ENCODE assay signal across 17 cellular contexts in genomic region chr16:79716645-79717323, GRCh38.
A peak's percentile ranks its signal among the peaks of the same experiment; 100 is the strongest.
DNase-seq lines count a peak whose midpoint lies in the region; ATAC-seq and TF ChIP-seq lines count a peak whose summit lies in the region.
"Had no signal": no experiment of that assay in that cellular context is flagged by ENCODE, and none has a peak within 500 bp of the region (broad histone marks: within the 10 kb centered on the region; RNA-seq: fewer than 3 reads in every experiment).

No MANE protein-coding gene starts in this region.

- no TSS peak for BruUV-seq in MCF 10A (replicated peaks; lab: Mats Ljungman, UMichigan)

- H3K27ac ChIP-seq in breast epithelium (peak overlapping the region; percentile 40 to 74), ascending aorta (peak overlapping the region; percentile 82 to 90)
- H3K27ac ChIP-seq in naive thymus-derived CD4-positive, alpha-beta T cell (ENCODE audit: low read depth, low read length), result no peak overlapping the region
- H3K27ac ChIP-seq: right atrium auricular region had no signal

- no peaks in the 10 kb centered on the region for H3K36me3 ChIP-seq in breast epithelium
- H3K36me3 ChIP-seq in ascending aorta, result no peaks in the 10 kb centered on the region
- H3K36me3 ChIP-seq in naive thymus-derived CD4-positive, alpha-beta T cell (ENCODE audit: control insufficient read depth in 2 of 3, insufficient read depth in 3 of 3, low read length in 3 of 3), result no peaks in the 10 kb centered on the region
- H3K36me3 ChIP-seq: right atrium auricular region had no signal

- TF ChIP-seq POLR2A in breast epithelium (IDR thresholded peaks at IDR 0.05), result no peak

- CTCF ChIA-PET in MCF 10A (lab: Yijun Ruan, JAX), result interaction anchor here (0.6 kb wide), 1 partner anchor 34 kb away, joined by 4 read pairs; no protein-coding TSS in a partner anchor
- CTCF ChIA-PET in naive thymus-derived CD4-positive, alpha-beta T cell (lab: Charles Lee), result no interaction called here

- no peak overlapping the region for H3K4me3 Mint-ChIP-seq in MCF 10A (ENCODE audit: unreplicated experiment)
- peak overlapping the region in 1 of 10 donors; percentile 34 for H3K4me3 Mint-ChIP-seq in naive thymus-derived CD4-positive, alpha-beta T cell
- H3K4me3 Mint-ChIP-seq: activated naive CD8-positive, alpha-beta T cell treated with anti-CD3 and anti-CD28 coated beads, Interleukin-2, amount 50 U/mL, for 24 hours; CD8-positive, alpha-beta T cell; GM23338; T-cell had no signal

- intact Hi-C loops in breast epithelium (cut with DNase I; ENCODE audit: low total_unique reads) (no loop called here), MCF 10A (cut with micrococcal nuclease) (no loop called here), ascending aorta (cut with DNase I) (loop anchor here (5.0 to 10.0 kb wide), 3 partner anchors 36 to 1032 kb away; no protein-coding TSS in a partner anchor)
- intact Hi-C loops in naive thymus-derived CD4-positive, alpha-beta T cell (cut with micrococcal nuclease), result no loop called here

- H3K36me3 Mint-ChIP-seq in MCF 10A (ENCODE audit: insufficient read depth, unreplicated experiment), result no peaks in the 10 kb centered on the region
- H3K36me3 Mint-ChIP-seq in naive thymus-derived CD4-positive, alpha-beta T cell, result peaks cover 0 to 5% (median 0%) of the 10 kb centered on the region in 5 donors
- H3K36me3 Mint-ChIP-seq: CD8-positive, alpha-beta T cell; T-cell had no signal

- POLR2A ChIA-PET in MCF 10A (lab: Yijun Ruan, JAX), result no interaction called here
- POLR2A ChIA-PET in naive thymus-derived CD4-positive, alpha-beta T cell (lab: Charles Lee), result no interaction called here

- no peak for TF ChIP-seq CTCF in breast epithelium (IDR thresholded peaks at IDR 0.05)
- no peak for TF ChIP-seq CTCF in MCF 10A (IDR thresholded peaks at IDR 0.05; ENCODE audit: unreplicated experiment)
- TF ChIP-seq CTCF in ascending aorta (IDR thresholded peaks at IDR 0.05), result no peak

- H3K9me3 Mint-ChIP-seq in MCF 10A (ENCODE audit: unreplicated experiment), result no peaks in the 10 kb centered on the region
- peaks cover 0 to 3% (median 0%) of the 10 kb centered on the region in 11 donors for H3K9me3 Mint-ChIP-seq in naive thymus-derived CD4-positive, alpha-beta T cell
- H3K9me3 Mint-ChIP-seq: activated naive CD8-positive, alpha-beta T cell treated with anti-CD3 and anti-CD28 coated beads, Interleukin-2, amount 50 U/mL, for 24 hours; CD8-positive, alpha-beta T cell; GM23338; T-cell had no signal

- no peak overlapping the region for H3K27ac Mint-ChIP-seq in MCF 10A (ENCODE audit: low read depth, unreplicated experiment)
- peak overlapping the region in 1 of 9 donors; percentile 30 for H3K27ac Mint-ChIP-seq in naive thymus-derived CD4-positive, alpha-beta T cell
- H3K27ac Mint-ChIP-seq: activated naive CD8-positive, alpha-beta T cell treated with anti-CD3 and anti-CD28 coated beads, Interleukin-2, amount 50 U/mL, for 24 hours; CD8-positive, alpha-beta T cell; GM23338 had no signal

- peak; percentile 31 for ATAC-seq in naive thymus-derived CD4-positive, alpha-beta T cell
- ATAC-seq in HG02678 (IDR thresholded peaks at IDR 0.05; ENCODE audit: unreplicated experiment), result no peak
- ATAC-seq: activated naive CD8-positive, alpha-beta T cell treated with anti-CD3 and anti-CD28 coated beads, Interleukin-2, amount 50 U/mL, for 24 hours; CD8-positive, alpha-beta T cell; GM23338; T-cell had no signal

- H3K9me3 ChIP-seq in breast epithelium (no peaks in the 10 kb centered on the region), ascending aorta (no peaks in the 10 kb centered on the region)
- H3K9me3 ChIP-seq in naive thymus-derived CD4-positive, alpha-beta T cell (ENCODE audit: control insufficient read depth in 2 of 3, low read length in 3 of 3), result no peaks in the 10 kb centered on the region
- H3K9me3 ChIP-seq: right atrium auricular region had no signal

- no peaks in the 10 kb centered on the region for H3K27me3 Mint-ChIP-seq in MCF 10A (ENCODE audit: insufficient read depth, unreplicated experiment)
- peaks cover 5 to 31% (median 12%) of the 10 kb centered on the region in 5 donors for H3K27me3 Mint-ChIP-seq in naive thymus-derived CD4-positive, alpha-beta T cell

- DNase-seq in breast epithelium (ENCODE audit: low spot score in 2 of 2) (no peak), MCF 10A (ENCODE audit: unreplicated experiment) (no peak), ascending aorta (ENCODE audit: low spot score in 2 of 2) (no peak), COLO668 (lab: John Stamatoyannopoulos, UW; ENCODE audit: unreplicated experiment) (no peak), RKO (ENCODE audit: low spot score) (no peak)
- DNase-seq in naive thymus-derived CD4-positive, alpha-beta T cell, result no peak
- DNase-seq in activated CD4-positive, CD25-positive, alpha-beta regulatory T cell treated with anti-CD3 and anti-CD28 coated beads, Interleukin-2, amount 50 U/mL, for 72 hours, result no peak
- DNase-seq: ACHN; activated naive CD8-positive, alpha-beta T cell treated with anti-CD3 and anti-CD28 coated beads, Interleukin-2, amount 50 U/mL, for 24 hours; activated T-cell treated with anti-CD3 and anti-CD28 coated beads, Interleukin-2, amount 50 U/mL, for 1 hour; CD8-positive, alpha-beta T cell; NCI-H748 treated with DMSO at 0.1 percent for 48 hours; stimulated activated CD4-positive, alpha-beta T cell treated with anti-CD3 and anti-CD28 coated beads, Interleukin-2, amount 100 ng/mL, for 48 hours; T-cell had no signal

- H3K4me1 Mint-ChIP-seq in MCF 10A (ENCODE audit: insufficient read depth, unreplicated experiment), result no peaks in the 10 kb centered on the region
- H3K4me1 Mint-ChIP-seq in naive thymus-derived CD4-positive, alpha-beta T cell, result peaks cover 0 to 23% (median 0%) of the 10 kb centered on the region in 7 donors
- H3K4me1 Mint-ChIP-seq: activated naive CD8-positive, alpha-beta T cell treated with anti-CD3 and anti-CD28 coated beads, Interleukin-2, amount 50 U/mL, for 24 hours; GM23338 had no signal

- H3K4me1 ChIP-seq in breast epithelium (no peaks in the 10 kb centered on the region), ascending aorta (peaks cover 29 to 38% of the 10 kb centered on the region in 2 donors)
- no peaks in the 10 kb centered on the region for H3K4me1 ChIP-seq in naive thymus-derived CD4-positive, alpha-beta T cell (ENCODE audit: control insufficient read depth in 2 of 2, insufficient read depth in 2 of 2, low read length in 2 of 2)
- H3K4me1 ChIP-seq: right atrium auricular region had no signal

- H3K4me3 ChIP-seq in breast epithelium, result no peak overlapping the region
- H3K4me3 ChIP-seq in ascending aorta, result no peak overlapping the region
- no peak overlapping the region for H3K4me3 ChIP-seq in naive thymus-derived CD4-positive, alpha-beta T cell (ENCODE audit: low read length)
- H3K4me3 ChIP-seq: GM23338, right atrium auricular region had no signal

- H3K27me3 ChIP-seq in breast epithelium (no peaks in the 10 kb centered on the region), ascending aorta (no peaks in the 10 kb centered on the region)
- peaks cover 0 to 7% of the 10 kb centered on the region in 2 donors for H3K27me3 ChIP-seq in naive thymus-derived CD4-positive, alpha-beta T cell (ENCODE audit: control insufficient read depth in 2 of 2, insufficient read depth in 2 of 2, low read length in 2 of 2)
- H3K27me3 ChIP-seq: right atrium auricular region had no signal
